Comparison of ENCODE assay signal across 11 cellular contexts in genomic region chr17:79721993-79722671, GRCh38. TPM values are rescaled to one million over a fixed set of nuclear protein-coding genes. Genes with fewer than 3 reads are reported as not detected.
DNase-seq lines count a peak whose midpoint lies in the region; ATAC-seq and TF ChIP-seq lines count a peak whose summit lies in the region.
"Had no signal": no experiment of that assay in that cellular context is flagged by ENCODE, and none has a peak within 500 bp of the region (broad histone marks: within the 10 kb centered on the region; RNA-seq: fewer than 3 reads in every experiment).

No MANE protein-coding gene starts in this region.

- peaks cover 6% of the 10 kb centered on the region for H3K4me1 ChIP-seq in BE2C
- H3K4me1 ChIP-seq in HCT116 (ENCODE audit: control insufficient read depth in 1 of 2, insufficient read depth in 2 of 2, low read length in 2 of 2) = no peaks in the 10 kb centered on the region
- H3K4me1 ChIP-seq in RWPE2 (ENCODE audit: insufficient read depth, poor library complexity, severe bottlenecking) = peaks cover 3% of the 10 kb centered on the region
- peaks cover 4% of the 10 kb centered on the region for H3K4me1 ChIP-seq in hepatocyte (ENCODE audit: insufficient read depth)

- H3K9me2 ChIP-seq in HCT116 (ENCODE audit: insufficient read depth) = no peaks in the 10 kb centered on the region
- H3K9me2 ChIP-seq in hepatocyte (replicated peaks; ENCODE audit: insufficient read depth) = no peaks in the 10 kb centered on the region

- TF ChIP-seq POLR2A in HCT116 (IDR thresholded peaks at IDR 0.05; ENCODE audit: borderline replicate concordance, extremely low read depth, insufficient read depth, insufficient read length) = no peak

- RAD21 ChIA-PET in HCT116 (lab: Charles Lee; ENCODE audit: low non-redundant PET in 1 of 2, low total read pairs in 2 of 2, uncharacterized antibody in 2 of 2, unreplicated experiment in 2 of 2) = no interaction called here

- POLR2A ChIA-PET in HCT116 (lab: Charles Lee) = no interaction called here

- H4K20me1 ChIP-seq in HCT116 (ENCODE audit: insufficient read depth) = no peaks in the 10 kb centered on the region
- no peaks in the 10 kb centered on the region for H4K20me1 ChIP-seq in hepatocyte (ENCODE audit: insufficient read depth, poor library complexity, severe bottlenecking)

- no peaks in the 10 kb centered on the region for H3K9me3 ChIP-seq in BE2C
- no peaks in the 10 kb centered on the region for H3K9me3 ChIP-seq in HCT116 (ENCODE audit: control insufficient read depth in 1 of 2, insufficient read depth in 1 of 2, low read depth in 1 of 2, low read length in 2 of 2)
- H3K9me3 ChIP-seq in RWPE2 (ENCODE audit: severe bottlenecking) = no peaks in the 10 kb centered on the region
- no peaks in the 10 kb centered on the region for H3K9me3 ChIP-seq in hepatocyte (ENCODE audit: low read depth)

- DNase-seq in BE2C (peak; percentile 47), HCT116 (ENCODE audit: low read depth, low spot score) (no peak), RWPE2 (ENCODE audit: low spot score) (no peak), hepatocyte (ENCODE audit: low spot score) (no peak), NCI-H2029 treated with DMSO at 0.1 percent for 48 hours (lab: John Stamatoyannopoulos, UW) (no peak), cerebellum (ENCODE audit: low spot score) (no peak)
- DNase-seq in stimulated activated CD4-positive, alpha-beta T cell treated with anti-CD3 and anti-CD28 coated beads, Interleukin-2, amount 100 ng/mL, for 48 hours = no peak
- DNase-seq: activated CD4-positive, alpha-beta T cell treated with anti-CD3 and anti-CD28 coated beads, Interleukin-2, amount 10 ng/mL, durations not matched to agents 7 days and 5 days; amygdala; stimulated activated CD4-positive, alpha-beta T cell treated with anti-CD3 and anti-CD28 coated beads, Interleukin-2, amount 100 ng/mL, for 24 hours had no signal

- H3K9ac ChIP-seq in HCT116 (ENCODE audit: low read length) = no peak overlapping the region

- no TSS peak for BruUV-seq in HCT116 (replicated peaks; lab: Mats Ljungman, UMichigan)

- ATAC-seq in HCT116 = peak; percentile 93
- ATAC-seq in RWPE2 (ENCODE audit: low read depth) = peak; percentile 42; the same call in 1 of the 3 replicates
- no peak for ATAC-seq in HG03025 (IDR thresholded peaks at IDR 0.05; ENCODE audit: low FRiP score, unreplicated experiment)

- CTCF ChIA-PET in HCT116 (lab: Charles Lee) = interaction anchor here (0.7 to 1.1 kb wide), 3 partner anchors 8 to 194 kb away, joined by 3 read pairs; no protein-coding TSS in a partner anchor

- H3K4me2 ChIP-seq in HCT116 (ENCODE audit: low read length) (no peak overlapping the region), hepatocyte (no peak overlapping the region)

- WGBS in hepatocyte (ENCODE audit: low lambda C conversion rate, missing lambda C conversion rate) = 58% methylated on average over 10 of the region's 10 CpGs

- intact Hi-C loops in HCT116 (cut with micrococcal nuclease) = no loop called here

- H2AFZ ChIP-seq in HCT116 (ENCODE audit: low read depth, low read length, poor library complexity, severe bottlenecking) (no peak overlapping the region), hepatocyte (no peak overlapping the region)

- no peaks in the 10 kb centered on the region for H3K36me3 ChIP-seq in BE2C
- no peaks in the 10 kb centered on the region for H3K36me3 ChIP-seq in HCT116 (ENCODE audit: control insufficient read depth in 1 of 2, insufficient read depth in 2 of 2, low read length in 2 of 2)
- H3K36me3 ChIP-seq in RWPE2 (ENCODE audit: low read depth) = no peaks in the 10 kb centered on the region
- H3K36me3 ChIP-seq in hepatocyte (replicated peaks; ENCODE audit: insufficient read depth, low read depth) = no peaks in the 10 kb centered on the region

- no peaks in the 10 kb centered on the region for H3K79me2 ChIP-seq in HCT116 (ENCODE audit: insufficient read depth, low read length)
- no peaks in the 10 kb centered on the region for H3K79me2 ChIP-seq in hepatocyte

- TF ChIP-seq CTCF in BE2C (IDR thresholded peaks at IDR 0.05; ENCODE audit: low read depth, low read length) (peak; percentile 63), HCT116 (IDR thresholded peaks at IDR 0.05 in 2 of 3, conservative IDR thresholded peaks at IDR 0.05 in 1 of 3; ENCODE audit: borderline replicate concordance in 1 of 3, insufficient read depth in 1 of 3, low read depth in 2 of 3, low read length in 2 of 3) (peak; percentile 39 to 59 (median 55); a peak in 5 of 6 replicates), RWPE2 (IDR thresholded peaks at IDR 0.05; ENCODE audit: poor library complexity, severe bottlenecking) (peak; percentile 17), hepatocyte (IDR thresholded peaks at IDR 0.05; ENCODE audit: poor library complexity) (peak; percentile 36)

- no peak overlapping the region for H3K27ac ChIP-seq in HCT116 (ENCODE audit: low read depth, low read length)
- H3K27ac ChIP-seq in RWPE2 (ENCODE audit: poor library complexity, severe bottlenecking) = no peak overlapping the region
- no peak overlapping the region for H3K27ac ChIP-seq in hepatocyte

- H3K27me3 ChIP-seq in BE2C (no peaks in the 10 kb centered on the region), HCT116 (ENCODE audit: insufficient read depth, low read length) (no peaks in the 10 kb centered on the region), RWPE2 (ENCODE audit: insufficient read depth, poor library complexity, severe bottlenecking) (no peaks in the 10 kb centered on the region), hepatocyte (no peaks in the 10 kb centered on the region)

- peak; percentile 69 for TF ChIP-seq RAD21 in HCT116 (IDR thresholded peaks at IDR 0.05; ENCODE audit: low read depth)

- no peak overlapping the region for H3K4me3 ChIP-seq in BE2C (ENCODE audit: low read depth, low read length)
- H3K4me3 ChIP-seq in HCT116 (replicated peaks in 1 of 2; ENCODE audit: low read depth in 1 of 2, low read length in 2 of 2) = no peak overlapping the region
- no peak overlapping the region for H3K4me3 ChIP-seq in RWPE2 (ENCODE audit: severe bottlenecking)
- no peak overlapping the region for H3K4me3 ChIP-seq in hepatocyte

TF ChIP-seq in HCT116, 20 proteins besides CTCF, POLR2A, EP300 and RAD21 (continues in another document):
- TF ChIP-seq ELF1 (IDR thresholded peaks at IDR 0.05; ENCODE audit: borderline replicate concordance, low read depth) (no peak), CBX3 (IDR thresholded peaks at IDR 0.05; ENCODE audit: low read depth) (no peak), CEBPB (IDR thresholded peaks at IDR 0.05; ENCODE audit: low read depth) (no peak), ZNF274 (IDR thresholded peaks at IDR 0.05; ENCODE audit: low read depth, low read length) (no peak), YY1 (IDR thresholded peaks at IDR 0.05; ENCODE audit: extremely low read depth, insufficient replicate concordance, low read depth, low read length) (no peak), POLR2AphosphoS5 (IDR thresholded peaks at IDR 0.05; ENCODE audit: low read depth, low read length) (no peak), SP1 (IDR thresholded peaks at IDR 0.05; ENCODE audit: low read depth) (no peak), EGR1 (IDR thresholded peaks at IDR 0.05; ENCODE audit: low read depth) (no peak), SIN3A (IDR thresholded peaks at IDR 0.05; ENCODE audit: low read depth) (no peak), ZFX (IDR thresholded peaks at IDR 0.05) (no peak), FOSL1 (IDR thresholded peaks at IDR 0.05; ENCODE audit: low read depth) (no peak), EZH2 (IDR thresholded peaks at IDR 0.05) (no peak)
- TF ChIP-seq, protein P1, sequence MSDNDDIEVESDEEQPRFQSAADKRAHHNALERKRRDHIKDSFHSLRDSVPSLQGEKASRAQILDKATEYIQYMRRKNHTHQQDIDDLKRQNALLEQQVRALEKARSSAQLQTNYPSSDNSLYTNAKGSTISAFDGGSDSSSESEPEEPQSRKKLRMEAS (IDR thresholded peaks at IDR 0.05) = no peak
- TF ChIP-seq, protein P2, sequence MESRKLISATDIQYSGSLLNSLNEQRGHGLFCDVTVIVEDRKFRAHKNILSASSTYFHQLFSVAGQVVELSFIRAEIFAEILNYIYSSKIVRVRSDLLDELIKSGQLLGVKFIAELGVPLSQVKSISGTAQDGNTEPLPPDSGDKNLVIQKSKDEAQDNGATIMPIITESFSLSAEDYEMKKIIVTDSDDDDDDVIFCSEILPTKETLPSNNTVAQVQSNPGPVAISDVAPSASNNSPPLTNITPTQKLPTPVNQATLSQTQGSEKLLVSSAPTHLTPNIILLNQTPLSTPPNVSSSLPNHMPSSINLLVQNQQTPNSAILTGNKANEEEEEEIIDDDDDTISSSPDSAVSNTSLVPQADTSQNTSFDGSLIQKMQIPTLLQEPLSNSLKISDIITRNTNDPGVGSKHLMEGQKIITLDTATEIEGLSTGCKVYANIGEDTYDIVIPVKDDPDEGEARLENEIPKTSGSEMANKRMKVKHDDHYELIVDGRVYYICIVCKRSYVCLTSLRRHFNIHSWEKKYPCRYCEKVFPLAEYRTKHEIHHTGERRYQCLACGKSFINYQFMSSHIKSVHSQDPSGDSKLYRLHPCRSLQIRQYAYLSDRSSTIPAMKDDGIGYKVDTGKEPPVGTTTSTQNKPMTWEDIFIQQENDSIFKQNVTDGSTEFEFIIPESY (IDR thresholded peaks at IDR 0.05; ENCODE audit: extremely low read depth, insufficient replicate concordance, low read length) = no peak

RNA-seq across cellular contexts. Expression of gene ENPP7, which starts 8.6 kb away (rescaled TPM):
- not detected for polyA plus RNA-seq in BE2C (2012; ENCODE audit: insufficient read depth, insufficient read length, low read depth)
- total RNA-seq in HCT116 (2021; ENCODE audit: unreplicated experiment) (not detected), hepatocyte (21.3 and 22.2 TPM in 2 replicates), cerebellum (not detected)
- not detected in 2 replicates for polyA plus RNA-seq in HCT116 (2012)
- 22.7 and 30.2 TPM in 2 replicates for polyA plus RNA-seq in hepatocyte
- total RNA-seq: activated CD4-positive, alpha-beta T cell treated with anti-CD3 and anti-CD28 coated beads, Interleukin-2, amount 10 ng/mL, durations not matched to agents 7 days and 5 days had no signal

RNA-seq across cellular contexts. Expression of gene CBX2, which starts 55.8 kb away (rescaled TPM):
- 46.9 TPM for polyA plus RNA-seq in BE2C (2012; ENCODE audit: insufficient read depth, insufficient read length, low read depth)
- total RNA-seq in HCT116 (2021; ENCODE audit: unreplicated experiment) (28.3 TPM), hepatocyte (11.8 and 16.3 TPM in 2 replicates), cerebellum (19.9 TPM)
- polyA plus RNA-seq in HCT116 (2012) = 8.8 and 9.6 TPM in 2 replicates
- 8.6 and 11.6 TPM in 2 replicates for polyA plus RNA-seq in hepatocyte

Comparison
In these comparisons a context has a peak if more than half of its experiments do, and no peak if none do; other contexts are left out.
1. RNA of gene ENPP7, which starts 8.6 kb away (total RNA-seq): 21.3 to 22.2 TPM in hepatocyte; not detected in HCT116 (single experiment) and not detected in cerebellum (single experiment); every median in the first group is over 10 times any median in the second.
2. Peak in every context shown above with its lines, with median percentiles within 50 percentile points of each other: CTCF ChIP-seq.